Comparison of ENCODE assay signal across 18 cellular contexts in the genomic region with DNA sequence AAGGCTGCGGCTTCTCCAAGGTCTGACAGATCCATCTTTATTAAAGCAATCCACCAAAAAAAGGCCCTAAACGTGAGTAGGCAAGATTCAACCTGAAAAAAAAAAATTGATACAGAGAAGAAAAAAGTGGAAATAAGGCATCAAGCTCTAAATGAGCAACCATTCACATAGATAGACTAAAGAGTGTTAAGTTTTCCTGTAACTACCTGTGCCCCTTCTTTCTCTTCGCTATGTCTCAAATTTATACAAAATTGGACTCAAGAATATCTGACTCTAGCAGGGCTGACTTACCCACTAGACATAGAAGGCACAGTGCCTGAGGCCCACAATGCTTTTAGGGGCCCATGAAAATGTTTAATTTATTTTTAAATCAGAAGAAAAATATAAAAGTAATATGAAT. TPM values are rescaled to one million over a fixed set of nuclear protein-coding genes. Genes with fewer than 3 reads are reported as not detected.
DNase-seq lines count a peak whose midpoint lies in the region; ATAC-seq and TF ChIP-seq lines count a peak whose summit lies in the region.
"Had no signal": no experiment of that assay in that cellular context is flagged by ENCODE, and none has a peak within 500 bp of the region (broad histone marks: within the 10 kb centered on the region; RNA-seq: fewer than 3 reads in every experiment).

A gene (minus strand): TSS at position 101 of the 400 bp plus-strand sequence. CDS start 66 bp downstream, at position 35.

- DNase-seq in BE2C = no peak
- DNase-seq in activated CD4-positive, CD25-positive, alpha-beta regulatory T cell treated with anti-CD3 and anti-CD28 coated beads, Interleukin-2, amount 50 U/mL, for 72 hours = no peak
- DNase-seq: CD4-positive, alpha-beta T cell; CD8-positive, alpha-beta memory T cell; DMS 273 treated with DMSO at 0.1 percent for 48 hours; DMS79; EL; GDM1; GOT3 had no signal

- TF ChIP-seq CTCF in BE2C (IDR thresholded peaks at IDR 0.05; ENCODE audit: low read depth, low read length) = no peak

- no peaks in the 10 kb centered on the region for H3K27me3 ChIP-seq in BE2C
- H3K27me3 ChIP-seq in neuron (ENCODE audit: insufficient read depth, low read length) = no peaks in the 10 kb centered on the region
- H3K27me3 ChIP-seq: BLaER1 treated with 17β-estradiol and CSF1 and Interleukin-3, amounts not matched to agents 10 nM and 100 nM had no signal

- H3K4me3 ChIP-seq in BE2C (ENCODE audit: low read depth, low read length) (peak within 1 kb of the TSS; percentile 3; the same call in 1 of the 2 replicates), neuron (ENCODE audit: low read length) (no peak within 1 kb of the TSS)
- H3K4me3 ChIP-seq: BLaER1 treated with 17β-estradiol and CSF1 and Interleukin-3, amounts not matched to agents 10 nM and 100 nM; GM12878; HAP-1 had no signal

- no peaks in the 10 kb centered on the region for H3K36me3 ChIP-seq in BE2C
- H3K36me3 ChIP-seq in neuron (ENCODE audit: insufficient read depth, low read length) = no peaks in the 10 kb centered on the region
- H3K36me3 ChIP-seq: BLaER1 treated with 17β-estradiol and CSF1 and Interleukin-3, amounts not matched to agents 10 nM and 100 nM; HAP-1 had no signal

- ATAC-seq in GM19467 (IDR thresholded peaks at IDR 0.05; ENCODE audit: unreplicated experiment) (no peak), GM18909 (IDR thresholded peaks at IDR 0.05; ENCODE audit: poor library complexity, unreplicated experiment) (no peak)
- ATAC-seq: GM12878 had no signal

- peak within 1 kb of the TSS; percentile 32 for H3K27ac ChIP-seq in angular gyrus (ENCODE audit: low read depth, low read length)
- H3K27ac ChIP-seq: 22Rv1; BLaER1 treated with 17β-estradiol and CSF1 and Interleukin-3, amounts not matched to agents 10 nM and 100 nM had no signal

- peaks cover 40% of the 10 kb centered on the region for H3K4me1 ChIP-seq in BE2C
- peaks cover 2% of the 10 kb centered on the region for H3K4me1 ChIP-seq in neuron (ENCODE audit: insufficient read depth, low read length)
- H3K4me1 ChIP-seq: BLaER1 treated with 17β-estradiol and CSF1 and Interleukin-3, amounts not matched to agents 10 nM and 100 nM; HAP-1 had no signal

- H3K9me3 ChIP-seq in BE2C (no peaks in the 10 kb centered on the region), neuron (ENCODE audit: low read length) (no peaks in the 10 kb centered on the region)
- H3K9me3 ChIP-seq: BLaER1 treated with 17β-estradiol and CSF1 and Interleukin-3, amounts not matched to agents 10 nM and 100 nM; HAP-1 had no signal

- peak within 1 kb of the TSS; percentile 7 for H2AFZ ChIP-seq in neuron (ENCODE audit: low read depth, low read length)

RNA-seq across cellular contexts. Expression of the gene that starts here (rescaled TPM):
- 10.1 TPM for polyA plus RNA-seq in BE2C (2012; ENCODE audit: insufficient read depth, insufficient read length, low read depth)
- polyA plus RNA-seq: CD14-positive monocyte; CD8-positive, alpha-beta memory T cell had no signal
